Comparison of ENCODE assay signal across 8 cellular contexts in genomic region chr20:22684072-22684762, GRCh38.
DNase-seq lines count a peak whose midpoint lies in the region; ATAC-seq and TF ChIP-seq lines count a peak whose summit lies in the region.

No MANE protein-coding gene starts in this region.

- H3K9me3 ChIP-seq in RWPE2 (ENCODE audit: severe bottlenecking), result no peaks in the 10 kb centered on the region
- H3K9me3 ChIP-seq in right lobe of liver, result no peaks in the 10 kb centered on the region
- H3K9me3 ChIP-seq in suprapubic skin, result no peaks in the 10 kb centered on the region

- WGBS in right lobe of liver (ENCODE audit: insufficient coverage, low coverage, low lambda C conversion rate, missing lambda C conversion rate), result 30% methylated on average over 2 of the region's 12 CpGs
- 61% methylated on average over 7 of the region's 12 CpGs for WGBS in suprapubic skin

- peak; percentile 94 for TF ChIP-seq CTCF in RWPE2 (IDR thresholded peaks at IDR 0.05; ENCODE audit: poor library complexity, severe bottlenecking)
- peak; percentile 80 to 94 (median 87) for TF ChIP-seq CTCF in right lobe of liver (IDR thresholded peaks at IDR 0.05)
- peak; percentile 61 to 71 for TF ChIP-seq CTCF in suprapubic skin (IDR thresholded peaks at IDR 0.05)

- intact Hi-C loops in right lobe of liver (cut with DNase I), result loop anchor here (5.0 to 10.0 kb wide), 3 partner anchors 89 to 352 kb away; no protein-coding TSS in a partner anchor

- H3K4me3 ChIP-seq in RWPE2 (ENCODE audit: severe bottlenecking), result no peak overlapping the region
- H3K4me3 ChIP-seq in right lobe of liver, result no peak overlapping the region
- H3K4me3 ChIP-seq in suprapubic skin, result no peak overlapping the region

- no peaks in the 10 kb centered on the region for H3K4me1 ChIP-seq in RWPE2 (ENCODE audit: insufficient read depth, poor library complexity, severe bottlenecking)
- H3K4me1 ChIP-seq in right lobe of liver, result no peaks in the 10 kb centered on the region
- H3K4me1 ChIP-seq in suprapubic skin, result peaks cover 5% of the 10 kb centered on the region

- ATAC-seq in GM21529 (IDR thresholded peaks at IDR 0.05; ENCODE audit: unreplicated experiment) (peak; percentile 94), RWPE2 (ENCODE audit: low read depth) (peak; percentile 76), right lobe of liver (peak; percentile 91 to 96 (median 94))

- no peaks in the 10 kb centered on the region for H3K36me3 ChIP-seq in RWPE2 (ENCODE audit: low read depth)
- H3K36me3 ChIP-seq in right lobe of liver, result no peaks in the 10 kb centered on the region
- no peaks in the 10 kb centered on the region for H3K36me3 ChIP-seq in suprapubic skin

- no peak for TF ChIP-seq EP300 in suprapubic skin (IDR thresholded peaks at IDR 0.05)

- H3K27ac ChIP-seq in RWPE2 (ENCODE audit: poor library complexity, severe bottlenecking), result no peak overlapping the region
- H3K27ac ChIP-seq in right lobe of liver, result no peak overlapping the region
- no peak overlapping the region for H3K27ac ChIP-seq in suprapubic skin

- DNase-seq in activated CD4-positive, alpha-beta T cell treated with anti-CD3 and anti-CD28 coated beads for 24 hours (ENCODE audit: low read depth in 2 of 2), result peak; percentile 2 to 10
- DNase-seq in activated CD4-positive, alpha-beta T cell treated with anti-CD3 and anti-CD28 coated beads, Interleukin-2, amount 50 U/mL, for 4 hours, result no peak
- DNase-seq in LHCN-M2 (ENCODE audit: low read depth) (peak; percentile 64), RWPE2 (ENCODE audit: low spot score) (no peak), dermis blood vessel endothelial cell (peak; percentile 89), right lobe of liver (peak in 2 of 3 donors; percentile 44 to 69), suprapubic skin (ENCODE audit: low spot score in 2 of 2) (peak in 1 of 2 donors; percentile 79)

- TF ChIP-seq POLR2A in right lobe of liver (IDR thresholded peaks at IDR 0.05), result no peak
- no peak for TF ChIP-seq POLR2A in suprapubic skin (IDR thresholded peaks at IDR 0.05)

- no peaks in the 10 kb centered on the region for H3K27me3 ChIP-seq in RWPE2 (ENCODE audit: insufficient read depth, poor library complexity, severe bottlenecking)
- no peaks in the 10 kb centered on the region for H3K27me3 ChIP-seq in right lobe of liver
- peaks cover 3% of the 10 kb centered on the region for H3K27me3 ChIP-seq in suprapubic skin

Comparison
In these comparisons a context has a peak if more than half of its experiments do, and no peak if none do; other contexts are left out.
1. DNase-seq: peak in activated CD4-positive, alpha-beta T cell treated with anti-CD3 and anti-CD28 coated beads for 24 hours (2 of 2), LHCN-M2 (single experiment), dermis blood vessel endothelial cell (single experiment) and right lobe of liver (2 of 3); none in activated CD4-positive, alpha-beta T cell treated with anti-CD3 and anti-CD28 coated beads, Interleukin-2, amount 50 U/mL, for 4 hours (0 of 2) and RWPE2 (single experiment).
2. Peak in every context shown above with its lines, with median percentiles within 50 percentile points of each other: ATAC-seq and CTCF ChIP-seq.